Comparison of ENCODE assay signal across 8 cellular contexts in genomic region chr5:1594336-1595106, GRCh38.
DNase-seq lines count a peak whose midpoint lies in the region; ATAC-seq and TF ChIP-seq lines count a peak whose summit lies in the region.

No MANE protein-coding gene starts in this region.

- TF ChIP-seq CTCF in GM12864 (IDR thresholded peaks at IDR 0.05; ENCODE audit: low read depth, low read length, missing control alignments) (peak; percentile 71), HCT116 (IDR thresholded peaks at IDR 0.05 in 2 of 3, conservative IDR thresholded peaks at IDR 0.05 in 1 of 3; ENCODE audit: borderline replicate concordance in 1 of 3, insufficient read depth in 1 of 3, low read depth in 2 of 3, low read length in 2 of 3) (peak; percentile 21 to 61 (median 59); a peak in 5 of 6 replicates)

- peaks cover 0 to 5% of the 10 kb centered on the region in 2 experiments; a peak in 1 of 4 replicates for H3K36me3 ChIP-seq in HCT116 (ENCODE audit: control insufficient read depth in 1 of 2, insufficient read depth in 2 of 2, low read length in 2 of 2)

- intact Hi-C loops in HCT116 (cut with micrococcal nuclease): loop anchor here (5.0 to 10.0 kb wide), 2 partner anchors 82 to 250 kb away; partner anchors contain the start of gene CLPTM1L

- TF ChIP-seq RAD21 in HCT116 (IDR thresholded peaks at IDR 0.05; ENCODE audit: low read depth): no peak

- H3K27ac Mint-ChIP-seq in memory B cell: peak overlapping the region; percentile 80

- peak overlapping the region; percentile 79 for H3K9ac ChIP-seq in HCT116 (ENCODE audit: low read length)

- POLR2A ChIA-PET in HCT116 (lab: Charles Lee): interaction anchor here (2.2 kb wide), 1 partner anchor 78 kb away, joined by 5 read pairs; no protein-coding TSS in a partner anchor

- H3K4me3 ChIP-seq in GM12864 (ENCODE audit: low read depth, low read length) (peak overlapping the region; percentile 93), HCT116 (replicated peaks in 1 of 2; ENCODE audit: low read depth in 1 of 2, low read length in 2 of 2) (peak overlapping the region; percentile 56 to 75)

- peaks cover 0 to 9% of the 10 kb centered on the region in 2 experiments; a peak in 2 of 4 replicates for H3K4me1 ChIP-seq in HCT116 (ENCODE audit: control insufficient read depth in 1 of 2, insufficient read depth in 2 of 2, low read length in 2 of 2)

- no peaks in the 10 kb centered on the region for H3K36me3 Mint-ChIP-seq in memory B cell

- peaks cover 12% of the 10 kb centered on the region for H3K4me1 Mint-ChIP-seq in memory B cell

- DNase-seq in GM12864 (ENCODE audit: low read depth): peak; percentile 72
- peak; percentile 74 for DNase-seq in HCT116 (ENCODE audit: low read depth, low spot score)
- DNase-seq in NCI-H1694 (lab: John Stamatoyannopoulos, UW): peak; percentile 93
- peak; percentile 44 to 53 for DNase-seq in activated CD4-positive, alpha-beta T cell treated with anti-CD3 and anti-CD28 coated beads, Interleukin-2, amount 50 U/mL, for 24 hours (ENCODE audit: low read depth in 1 of 2, low spot score in 1 of 2)
- DNase-seq in effector CD8-positive, alpha-beta T cell (lab: John Stamatoyannopoulos, UW): peak; percentile 87
- peak; percentile 78 to 80 for DNase-seq in memory B cell (ENCODE audit: low spot score in 2 of 2)
- DNase-seq in stimulated activated CD8-positive, alpha-beta memory T cell treated with anti-CD3 and anti-CD28 coated beads, Interleukin-12 subunit alpha, Interleukin-12 subunit beta, amount 100 ng/mL, for 24 hours (ENCODE audit: extremely low read depth): peak; percentile 67
- no peak for DNase-seq in AML-193 (lab: John Stamatoyannopoulos, UW)

- H3K27me3 ChIP-seq in HCT116 (ENCODE audit: insufficient read depth, low read length): no peaks in the 10 kb centered on the region

- peak overlapping the region; percentile 79 for H3K27ac ChIP-seq in HCT116 (ENCODE audit: low read depth, low read length)

- peak overlapping the region; percentile 78 for H2AFZ ChIP-seq in HCT116 (ENCODE audit: low read depth, low read length, poor library complexity, severe bottlenecking)

- H3K9me3 ChIP-seq in HCT116 (ENCODE audit: control insufficient read depth in 1 of 2, insufficient read depth in 1 of 2, low read depth in 1 of 2, low read length in 2 of 2): no peaks in the 10 kb centered on the region

- no peaks in the 10 kb centered on the region for H4K20me1 ChIP-seq in HCT116 (ENCODE audit: insufficient read depth)

- no TSS peak for BruUV-seq in HCT116 (replicated peaks; lab: Mats Ljungman, UMichigan)

- H3K79me2 ChIP-seq in HCT116 (ENCODE audit: insufficient read depth, low read length): peaks cover 4% of the 10 kb centered on the region; the same call in 1 of the 2 replicates

- CTCF ChIA-PET in HCT116 (lab: Charles Lee): interaction anchor here (0.7 to 1.6 kb wide), 9 partner anchors 11 to 1148 kb away, joined by 3 to 7 read pairs (median 3); partner anchors contain the start of gene LPCAT1

- peak overlapping the region; percentile 78 for H3K4me3 Mint-ChIP-seq in memory B cell

- no peaks in the 10 kb centered on the region for H3K27me3 Mint-ChIP-seq in memory B cell

- RAD21 ChIA-PET in HCT116 (lab: Charles Lee; ENCODE audit: low non-redundant PET in 1 of 2, low total read pairs in 2 of 2, uncharacterized antibody in 2 of 2, unreplicated experiment in 2 of 2): interaction anchor here in 1 of 2 experiments (1.0 kb wide), 1 partner anchor 51 kb away, joined by 3 read pairs; no protein-coding TSS in a partner anchor

- no peaks in the 10 kb centered on the region for H3K9me2 ChIP-seq in HCT116 (ENCODE audit: insufficient read depth)

- no peaks in the 10 kb centered on the region for H3K9me3 Mint-ChIP-seq in memory B cell

- peak overlapping the region; percentile 96 for H3K4me2 ChIP-seq in HCT116 (ENCODE audit: low read length)

- peak; percentile 97 for ATAC-seq in HCT116
- ATAC-seq in memory B cell (ENCODE audit: low read depth): peak; percentile 87

- peak; percentile 51 for TF ChIP-seq POLR2A in HCT116 (IDR thresholded peaks at IDR 0.05; ENCODE audit: borderline replicate concordance, extremely low read depth, insufficient read depth, insufficient read length)

TF ChIP-seq in HCT116, 20 proteins besides CTCF, POLR2A, EP300 and RAD21:
- TF ChIP-seq JUND (IDR thresholded peaks at IDR 0.05) (no peak), EZH2phosphoT487 (IDR thresholded peaks at IDR 0.05; ENCODE audit: borderline replicate concordance) (no peak), YY1 (IDR thresholded peaks at IDR 0.05; ENCODE audit: extremely low read depth, insufficient replicate concordance, low read depth, low read length) (peak; percentile 58), REST (IDR thresholded peaks at IDR 0.05; ENCODE audit: low read depth) (no peak), ZBTB33 (IDR thresholded peaks at IDR 0.05; ENCODE audit: extremely low read depth, insufficient replicate concordance, low read length) (peak; percentile 29), POLR2AphosphoS5 (IDR thresholded peaks at IDR 0.05; ENCODE audit: low read depth, low read length) (peak; percentile 67), ZFX (IDR thresholded peaks at IDR 0.05) (peak; percentile 57), MAX (IDR thresholded peaks at IDR 0.05) (peak; percentile 69)

Comparison
In these comparisons a context has a peak if more than half of its experiments do, and no peak if none do; other contexts are left out.
1. DNase-seq: peak in GM12864 (single experiment), HCT116 (single experiment), NCI-H1694 (single experiment), activated CD4-positive, alpha-beta T cell treated with anti-CD3 and anti-CD28 coated beads, Interleukin-2, amount 50 U/mL, for 24 hours (2 of 2), effector CD8-positive, alpha-beta T cell (single experiment), memory B cell (2 of 2) and stimulated activated CD8-positive, alpha-beta memory T cell treated with anti-CD3 and anti-CD28 coated beads, Interleukin-12 subunit alpha, Interleukin-12 subunit beta, amount 100 ng/mL, for 24 hours (single experiment); none in AML-193 (0 of 2).